13 cellular contexts compared by ENCODE assay signal in the genomic region with DNA sequence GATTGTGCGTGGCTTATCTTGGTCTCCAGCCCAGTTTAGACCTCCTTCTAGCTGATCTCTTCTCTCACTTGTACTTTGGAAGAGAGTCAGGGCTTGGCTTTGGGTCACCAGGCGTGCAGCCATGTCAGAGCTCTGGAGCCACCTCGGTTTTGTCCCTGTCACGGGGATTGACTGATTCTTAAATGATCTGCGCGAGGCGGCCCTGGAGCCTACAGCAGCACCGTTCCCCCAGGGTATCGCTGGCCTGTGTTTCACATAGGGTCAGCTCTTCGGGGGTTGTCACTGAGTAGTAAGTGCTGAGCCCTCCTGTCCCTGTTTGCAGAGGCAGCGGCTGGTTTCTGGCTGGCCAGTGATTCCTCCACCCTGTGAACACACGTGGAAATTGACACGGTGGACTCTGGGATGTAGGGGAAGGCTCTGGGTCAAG.
DNase-seq lines count a peak whose midpoint lies in the region; ATAC-seq and TF ChIP-seq lines count a peak whose summit lies in the region.
"Had no signal": no experiment of that assay in that cellular context is flagged by ENCODE, and none has a peak within 500 bp of the region (broad histone marks: within the 10 kb centered on the region; RNA-seq: fewer than 3 reads in every experiment).

No MANE protein-coding gene starts in this region.

- H3K4me3 ChIP-seq in heart right ventricle: no peak overlapping the region
- no peak overlapping the region for H3K4me3 ChIP-seq in stomach
- no peak overlapping the region for H3K4me3 ChIP-seq in vagina

- CTCF ChIA-PET in activated CD8-positive, alpha-beta T cell treated with anti-CD3 and anti-CD28 coated beads for 36 hours (lab: Charles Lee): interaction anchor here (1.2 to 4.5 kb wide), 5 partner anchors 7 to 117 kb away, joined by 3 to 25 read pairs (median 7); no protein-coding TSS in a partner anchor

- H3K27ac ChIP-seq in heart right ventricle (peak overlapping the region in 2 of 10 donors; percentile 19 to 46), stomach (peak overlapping the region in 3 of 5 donors; percentile 5 to 66 (median 30)), vagina (no peak overlapping the region)

- WGBS in heart right ventricle, 2 donors: 69 to 87% methylated on average over 13 of the region's 13 CpGs
- 78 to 89% (median 84%) methylated on average over 5 to 13 of the region's 13 CpGs for WGBS in stomach, 5 donors

- DNase-seq in heart right ventricle (peak in 1 of 2 donors; percentile 34), cardiac septum (ENCODE audit: low spot score) (no peak), left lobe of liver (ENCODE audit: low spot score) (peak; percentile 24), stomach (no peak), NCI-H128 (lab: John Stamatoyannopoulos, UW; ENCODE audit: unreplicated experiment) (no peak), left colon (no peak), vagina (ENCODE audit: extremely low spot score in 2 of 2) (no peak)
- DNase-seq in activated CD8-positive, alpha-beta T cell treated with anti-CD3 and anti-CD28 coated beads for 36 hours: no peak
- DNase-seq: GOT3; NCI-H2171 treated with DMSO at 0.1 percent for 48 hours; SK-N-SH; stimulated activated CD4-positive, alpha-beta T cell treated with anti-CD3 and anti-CD28 coated beads, Interleukin-4, amount 100 ng/mL, for 4 hours; stimulated activated naive CD4-positive, alpha-beta T cell treated with Interleukin-2 at 50 U/mL for 16 hours had no signal

- H3K27me3 ChIP-seq in heart right ventricle (no peaks in the 10 kb centered on the region), stomach (no peaks in the 10 kb centered on the region), vagina (no peaks in the 10 kb centered on the region)

- POLR2A ChIA-PET in activated CD8-positive, alpha-beta T cell treated with anti-CD3 and anti-CD28 coated beads for 36 hours (lab: Charles Lee): interaction anchor here (0.6 to 3.0 kb wide), 7 partner anchors 9 to 1487 kb away, joined by 3 to 21 read pairs (median 4); no protein-coding TSS in a partner anchor

- H3K27ac Mint-ChIP-seq in activated CD8-positive, alpha-beta T cell treated with anti-CD3 and anti-CD28 coated beads for 36 hours: peak overlapping the region; percentile 91

- H3K9me3 ChIP-seq in heart right ventricle (no peaks in the 10 kb centered on the region), stomach (no peaks in the 10 kb centered on the region), vagina (no peaks in the 10 kb centered on the region)
- H3K9me3 ChIP-seq: SK-N-SH had no signal

- peak overlapping the region; percentile 60 for H3K4me3 Mint-ChIP-seq in activated CD8-positive, alpha-beta T cell treated with anti-CD3 and anti-CD28 coated beads for 36 hours

- TF ChIP-seq CTCF in heart right ventricle (IDR thresholded peaks at IDR 0.05): no peak
- TF ChIP-seq CTCF in activated CD8-positive, alpha-beta T cell treated with anti-CD3 and anti-CD28 coated beads for 36 hours (IDR thresholded peaks at IDR 0.05): no peak
- no peak for TF ChIP-seq CTCF in stomach (IDR thresholded peaks at IDR 0.05)
- TF ChIP-seq CTCF in vagina (IDR thresholded peaks at IDR 0.05): no peak

- no peaks in the 10 kb centered on the region for H3K27me3 Mint-ChIP-seq in activated CD8-positive, alpha-beta T cell treated with anti-CD3 and anti-CD28 coated beads for 36 hours

- H3K4me1 ChIP-seq in heart right ventricle (peaks cover 0 to 43% (median 20%) of the 10 kb centered on the region in 9 donors), stomach (peaks cover 11 to 56% (median 28%) of the 10 kb centered on the region in 4 donors), vagina (peaks cover 6% of the 10 kb centered on the region)

- peaks cover 83% of the 10 kb centered on the region for H3K4me1 Mint-ChIP-seq in activated CD8-positive, alpha-beta T cell treated with anti-CD3 and anti-CD28 coated beads for 36 hours (ENCODE audit: low read depth)

- H3K9me3 Mint-ChIP-seq in activated CD8-positive, alpha-beta T cell treated with anti-CD3 and anti-CD28 coated beads for 36 hours: no peaks in the 10 kb centered on the region

- peaks cover 34% of the 10 kb centered on the region for H3K36me3 Mint-ChIP-seq in activated CD8-positive, alpha-beta T cell treated with anti-CD3 and anti-CD28 coated beads for 36 hours (ENCODE audit: low read depth)

- H3K36me3 ChIP-seq in heart right ventricle (peaks cover 0 to 11% (median 0%) of the 10 kb centered on the region in 9 donors), stomach (peaks cover 0 to 14% (median 2%) of the 10 kb centered on the region in 4 donors), vagina (no peaks in the 10 kb centered on the region)

- no peak for TF ChIP-seq EP300 in stomach (IDR thresholded peaks at IDR 0.05)

- intact Hi-C loops in heart right ventricle (cut with DNase I): no loop called here
- intact Hi-C loops in cardiac septum (cut with DNase I): no loop called here
- intact Hi-C loops in activated CD8-positive, alpha-beta T cell treated with anti-CD3 and anti-CD28 coated beads for 36 hours (cut with micrococcal nuclease): loop anchor here (10.0 kb wide), 2 partner anchors 107 to 113 kb away; no protein-coding TSS in a partner anchor
- intact Hi-C loops in stomach (cut with DNase I; ENCODE audit: low total_unique reads): no loop called here
- intact Hi-C loops in left colon (cut with DNase I, micrococcal nuclease): no loop called here
- intact Hi-C loops in vagina (cut with DNase I): no loop called here

- no peak for TF ChIP-seq POLR2A in stomach (IDR thresholded peaks at IDR 0.05)
- TF ChIP-seq POLR2A in vagina (IDR thresholded peaks at IDR 0.05): no peak

- ATAC-seq in heart right ventricle (peak in 6 of 8 donors; percentile 34 to 77 (median 68)), left lobe of liver (no peak), left colon (no peak)
- ATAC-seq in activated CD8-positive, alpha-beta T cell treated with anti-CD3 and anti-CD28 coated beads for 36 hours: no peak

Comparison
In these comparisons a context has a peak if more than half of its experiments do, and no peak if none do; other contexts are left out.
1. ATAC-seq: peak in heart right ventricle (6 of 8); none in activated CD8-positive, alpha-beta T cell treated with anti-CD3 and anti-CD28 coated beads for 36 hours (single experiment), left lobe of liver (single experiment) and left colon (single experiment).